In genomic region chr6:8079116-8079515, GRCh38 we compare ENCODE assay signal across 21 cellular contexts.
"Had no signal": no experiment of that assay in that cellular context is flagged by ENCODE, and none has a peak within 500 bp of the region (broad histone marks: within the 10 kb centered on the region; RNA-seq: fewer than 3 reads in every experiment).

No MANE protein-coding gene starts in this region.

- H3K27me3 Mint-ChIP-seq: activated naive CD4-positive, alpha-beta T cell treated with anti-CD3 and anti-CD28 coated beads, Interleukin-2, amount 50 U/mL, for 24 hours; natural killer cell treated with Interleukin-12 subunit alpha and Interleukin-12 subunit beta and Interleukin-15 and Interleukin-18, amount 100 ng/mL, for 72 hours; stimulated activated naive CD8-positive, alpha-beta T cell treated with anti-CD3 and anti-CD28 coated beads, Interleukin-15, Interleukin-2, amounts not matched to agents 100 ng/mL and 50 ng/mL, for 24 hours had no signal

- H3K27me3 ChIP-seq: adrenal gland, breast epithelium, gastrocnemius medialis, heart left ventricle, right atrium auricular region, tibial nerve, uterus had no signal

- H3K4me3 ChIP-seq: adrenal gland, breast epithelium, coronary artery, gastrocnemius medialis, heart left ventricle, lung, right atrium auricular region, tibial nerve, uterus had no signal

- DNase-seq: activated CD4-positive, alpha-beta T cell treated with anti-CD3 and anti-CD28 coated beads, Interleukin-2, amount 50 U/mL, for 48 hours; activated gamma-delta T cell; adrenal gland; erythroblast; gastrocnemius medialis; heart left ventricle; immature natural killer cell; left colon; nucleus accumbens; stimulated activated CD4-positive, alpha-beta T cell treated with anti-CD3 and anti-CD28 coated beads, Interleukin-2, amount 100 ng/mL, for 24 hours; uterus had no signal

- H3K4me1 ChIP-seq: breast epithelium, uterus had no signal

- H3K9me3 ChIP-seq: adrenal gland, breast epithelium, gastrocnemius medialis, heart left ventricle, right atrium auricular region, tibial nerve, uterus had no signal

- H3K9me3 Mint-ChIP-seq: activated naive CD4-positive, alpha-beta T cell treated with anti-CD3 and anti-CD28 coated beads, Interleukin-2, amount 50 U/mL, for 24 hours; immature natural killer cell; natural killer cell treated with Interleukin-12 subunit alpha and Interleukin-12 subunit beta and Interleukin-15 and Interleukin-18, amount 100 ng/mL, for 72 hours; stimulated activated naive CD8-positive, alpha-beta T cell treated with anti-CD3 and anti-CD28 coated beads, Interleukin-15, Interleukin-2, amounts not matched to agents 100 ng/mL and 50 ng/mL, for 24 hours; T-helper 2 cell treated with Interferon-gamma antibody and Interleukin-4, amounts not matched to agents 5 μg/mL and 100 μg/mL, for 36 hours had no signal

- H3K27ac ChIP-seq: breast epithelium, coronary artery, gastrocnemius medialis, right atrium auricular region, tibial nerve, uterus had no signal

- H3K27ac Mint-ChIP-seq: activated naive CD4-positive, alpha-beta T cell treated with anti-CD3 and anti-CD28 coated beads, Interleukin-2, amount 50 U/mL, for 24 hours; immature natural killer cell; mesothelial cell of epicardium; stimulated activated naive CD8-positive, alpha-beta T cell treated with anti-CD3 and anti-CD28 coated beads, Interleukin-15, Interleukin-2, amounts not matched to agents 100 ng/mL and 50 ng/mL, for 24 hours; T-helper 2 cell treated with Interferon-gamma antibody and Interleukin-4, amounts not matched to agents 5 μg/mL and 100 μg/mL, for 36 hours had no signal

- H3K36me3 ChIP-seq: adrenal gland, breast epithelium, gastrocnemius medialis, heart left ventricle, right atrium auricular region, tibial nerve, uterus had no signal

- H3K4me3 Mint-ChIP-seq: activated naive CD4-positive, alpha-beta T cell treated with anti-CD3 and anti-CD28 coated beads, Interleukin-2, amount 50 U/mL, for 24 hours; immature natural killer cell; mesothelial cell of epicardium; natural killer cell treated with Interleukin-12 subunit alpha and Interleukin-12 subunit beta and Interleukin-15 and Interleukin-18, amount 100 ng/mL, for 72 hours; stimulated activated naive CD8-positive, alpha-beta T cell treated with anti-CD3 and anti-CD28 coated beads, Interleukin-15, Interleukin-2, amounts not matched to agents 100 ng/mL and 50 ng/mL, for 24 hours; T-helper 2 cell treated with Interferon-gamma antibody and Interleukin-4, amounts not matched to agents 5 μg/mL and 100 μg/mL, for 36 hours had no signal
